Comparison of ENCODE assay signal across 8 cellular contexts in the genomic region with DNA sequence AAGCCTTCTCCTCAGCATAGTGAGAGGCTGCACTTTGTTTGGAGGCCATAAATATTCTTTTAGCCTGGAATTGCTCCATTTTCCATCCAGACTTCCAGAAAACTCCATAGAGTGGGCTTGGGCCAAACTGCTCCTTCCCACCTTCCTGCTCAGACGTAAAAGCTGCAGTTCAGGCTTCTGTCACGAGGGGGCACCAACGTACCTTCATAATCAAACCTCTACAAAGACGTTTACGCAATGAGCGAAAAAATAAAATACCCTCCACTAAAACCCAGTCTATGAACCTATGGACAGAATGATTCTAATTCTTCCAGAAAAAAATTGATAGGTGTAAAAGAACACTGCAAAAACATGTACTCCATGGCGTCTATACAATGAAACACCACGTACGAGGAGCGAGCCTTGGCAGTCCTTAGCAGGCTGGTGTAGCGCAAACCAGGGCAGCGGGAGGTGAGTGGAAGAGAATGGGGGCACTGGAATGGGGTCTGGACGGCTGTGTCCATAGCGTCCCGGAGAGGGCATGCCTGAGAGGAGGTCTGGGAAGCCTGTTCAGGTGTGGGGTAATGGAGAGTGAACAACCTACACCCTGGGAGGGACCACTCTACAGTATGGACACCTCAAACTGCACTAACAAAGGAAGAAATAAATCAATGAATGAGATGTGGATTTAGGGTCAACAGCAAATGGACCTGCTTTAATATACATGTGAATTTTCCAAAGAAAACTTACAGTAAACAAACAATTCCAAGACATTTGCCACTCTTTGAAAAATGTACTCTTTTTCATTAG. TPM values are rescaled to one million over a fixed set of nuclear protein-coding genes. Genes with fewer than 3 reads are reported as not detected.
DNase-seq lines count a peak whose midpoint lies in the region; ATAC-seq and TF ChIP-seq lines count a peak whose summit lies in the region.

No MANE protein-coding gene starts in this region.

- H3K9ac ChIP-seq in ES-I3 (ENCODE audit: low read depth, low read length) (peak overlapping the region; percentile 61; the same call in 1 of the 2 replicates), endodermal cell (ENCODE audit: extremely low read depth, low read length, poor library complexity, severe bottlenecking) (no peak overlapping the region)

- peaks cover 4% of the 10 kb centered on the region for H3K4me1 Mint-ChIP-seq in endodermal cell

- H3K36me3 ChIP-seq in ES-I3 (ENCODE audit: insufficient read depth, low read length) = no peaks in the 10 kb centered on the region
- H3K36me3 ChIP-seq in endodermal cell (ENCODE audit: control insufficient read depth, insufficient read depth, low read length) = no peaks in the 10 kb centered on the region
- H3K36me3 ChIP-seq in mesodermal cell (ENCODE audit: control insufficient read depth, insufficient read depth, low read length) = no peaks in the 10 kb centered on the region

- no peaks in the 10 kb centered on the region for H3K36me3 Mint-ChIP-seq in endodermal cell (ENCODE audit: low read depth)

- DNase-seq in NCI-H526 (lab: John Stamatoyannopoulos, UW) (peak; percentile 54 to 74), endodermal cell (peak; percentile 94)
- peak; percentile 13 for DNase-seq in activated CD8-positive, alpha-beta memory T cell treated with anti-CD3 and anti-CD28 coated beads, Interleukin-2, amount 50 U/mL, for 1 hour (ENCODE audit: extremely low read depth)
- DNase-seq in stimulated activated CD8-positive, alpha-beta memory T cell treated with anti-CD3 and anti-CD28 coated beads, Interleukin-15, amount 100 ng/mL, for 24 hours (ENCODE audit: low read depth) = peak; percentile 53

- peak; percentile 65 for ATAC-seq in HG03025 (IDR thresholded peaks at IDR 0.05; ENCODE audit: low FRiP score, unreplicated experiment)
- ATAC-seq in GM18873 (IDR thresholded peaks at IDR 0.05; ENCODE audit: low FRiP score, unreplicated experiment) = no peak

- peak overlapping the region; percentile 49 for H3K4me3 Mint-ChIP-seq in endodermal cell

- no peaks in the 10 kb centered on the region for H3K9me3 Mint-ChIP-seq in endodermal cell

- no peaks in the 10 kb centered on the region for H3K9me3 ChIP-seq in ES-I3 (ENCODE audit: control insufficient read depth, insufficient read depth, low read length)
- no peaks in the 10 kb centered on the region for H3K9me3 ChIP-seq in endodermal cell (ENCODE audit: control insufficient read depth, low read length)
- H3K9me3 ChIP-seq in mesodermal cell (ENCODE audit: control insufficient read depth, low read length) = no peaks in the 10 kb centered on the region

- no peaks in the 10 kb centered on the region for H3K27me3 ChIP-seq in endodermal cell (ENCODE audit: control insufficient read depth, insufficient read depth, low read length, poor library complexity, severe bottlenecking)

- TF ChIP-seq CTCF in endodermal cell (conservative IDR thresholded peaks at IDR 0.05) = peak; percentile 95

- no peak overlapping the region for H3K27ac ChIP-seq in endodermal cell (ENCODE audit: low read depth, low read length)
- H3K27ac ChIP-seq in mesodermal cell (ENCODE audit: low read depth, low read length, severe bottlenecking) = no peak overlapping the region

- no peak overlapping the region for H3K27ac Mint-ChIP-seq in endodermal cell

- WGBS in endodermal cell (ENCODE audit: insufficient coverage in 1 of 2, insufficient read length in 1 of 2), 2 experiments = 11% methylated on average over 15 of the region's 15 CpGs; no CpG with 5 or more reads in 1 of the 2 experiments
- WGBS in mesodermal cell (ENCODE audit: insufficient coverage in 2 of 2), 2 experiments = 0 to 19% methylated on average over 2 to 6 of the region's 15 CpGs

- H3K4me1 ChIP-seq in ES-I3 (ENCODE audit: insufficient read depth, low read length) = no peaks in the 10 kb centered on the region
- H3K4me1 ChIP-seq in endodermal cell (ENCODE audit: control insufficient read depth, insufficient read depth, low read length) = no peaks in the 10 kb centered on the region
- H3K4me1 ChIP-seq in mesodermal cell (ENCODE audit: control insufficient read depth, insufficient read depth, low read length, poor library complexity, severe bottlenecking) = no peaks in the 10 kb centered on the region

- H3K4me3 ChIP-seq in endodermal cell (ENCODE audit: low read length) (peak overlapping the region; percentile 64), mesodermal cell (ENCODE audit: extremely low read depth, insufficient read depth, low read length, poor library complexity, severe bottlenecking) (peak overlapping the region; percentile 18)

- H3K27me3 Mint-ChIP-seq in endodermal cell (ENCODE audit: insufficient read depth) = peaks cover 7% of the 10 kb centered on the region

RNA-seq across cellular contexts. Expression of gene RAB40A, which starts 14.3 kb away (rescaled TPM):
- under 1 TPM; 0.51 to 0.66 TPM for total RNA-seq in endodermal cell
- 0.21 TPM for polyA plus RNA-seq in endodermal cell (2013, experiment 1 of 2)
- polyA plus RNA-seq in endodermal cell (2013, experiment 2 of 2) = 0.37 TPM
- polyA plus RNA-seq in mesodermal cell (2013, experiment 1 of 2) = 0.29 TPM
- polyA plus RNA-seq in mesodermal cell (2013, experiment 2 of 2) = not detected

RNA-seq across cellular contexts. Expression of gene TCEAL4, which starts 51.7 kb away (rescaled TPM):
- 10 to 100 TPM; 72.7 to 88.8 TPM for total RNA-seq in endodermal cell
- 53.8 TPM for polyA plus RNA-seq in endodermal cell (2013, experiment 1 of 2)
- 53.0 TPM for polyA plus RNA-seq in endodermal cell (2013, experiment 2 of 2)
- 54.4 TPM for polyA plus RNA-seq in mesodermal cell (2013, experiment 1 of 2)
- polyA plus RNA-seq in mesodermal cell (2013, experiment 2 of 2) = 63.5 TPM

Comparison
In these comparisons a context has a peak if more than half of its experiments do, and no peak if none do; other contexts are left out.
1. DNase-seq: peak in every context shown above with its lines; median percentile 94 in endodermal cell; 64 in NCI-H526; 53 in stimulated activated CD8-positive, alpha-beta memory T cell treated with anti-CD3 and anti-CD28 coated beads, Interleukin-15, amount 100 ng/mL, for 24 hours; 13 in activated CD8-positive, alpha-beta memory T cell treated with anti-CD3 and anti-CD28 coated beads, Interleukin-2, amount 50 U/mL, for 1 hour.